1 cellular context compared by ENCODE assay signal in the genomic region with DNA sequence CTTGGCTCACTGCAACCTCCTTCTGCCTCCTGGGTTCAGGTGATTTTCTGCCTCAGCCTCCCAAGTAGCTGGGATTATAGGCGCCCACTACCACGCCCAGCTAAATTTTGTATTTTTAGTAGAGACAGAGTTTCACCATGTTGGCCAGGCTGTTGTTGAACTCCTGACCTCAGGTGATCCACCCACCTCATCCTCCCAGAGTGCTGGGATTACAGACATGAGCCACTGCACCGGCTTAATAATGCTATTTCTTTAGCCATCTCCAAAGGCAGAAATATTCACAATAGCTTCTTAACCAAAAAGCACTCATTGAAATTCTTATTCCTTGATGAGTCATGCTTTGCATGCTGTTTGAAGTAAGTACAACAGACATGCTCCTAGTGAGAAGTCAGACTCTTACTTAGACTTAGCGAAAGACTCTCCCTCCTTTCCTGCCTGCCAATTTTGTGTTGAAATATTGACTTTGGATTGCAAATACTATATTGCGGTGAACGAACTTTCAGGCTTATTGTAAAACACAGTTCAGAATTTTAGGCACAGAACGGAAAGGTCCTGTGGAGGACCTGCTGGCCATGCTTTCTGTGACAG.
TF ChIP-seq lines count a peak whose summit lies in the region.

No MANE protein-coding gene starts in this region.

TF ChIP-seq in HepG2, 621 proteins besides CTCF, POLR2A, EP300 and RAD21 (continued from another document and continues in another):
- TF ChIP-seq, protein P1, sequence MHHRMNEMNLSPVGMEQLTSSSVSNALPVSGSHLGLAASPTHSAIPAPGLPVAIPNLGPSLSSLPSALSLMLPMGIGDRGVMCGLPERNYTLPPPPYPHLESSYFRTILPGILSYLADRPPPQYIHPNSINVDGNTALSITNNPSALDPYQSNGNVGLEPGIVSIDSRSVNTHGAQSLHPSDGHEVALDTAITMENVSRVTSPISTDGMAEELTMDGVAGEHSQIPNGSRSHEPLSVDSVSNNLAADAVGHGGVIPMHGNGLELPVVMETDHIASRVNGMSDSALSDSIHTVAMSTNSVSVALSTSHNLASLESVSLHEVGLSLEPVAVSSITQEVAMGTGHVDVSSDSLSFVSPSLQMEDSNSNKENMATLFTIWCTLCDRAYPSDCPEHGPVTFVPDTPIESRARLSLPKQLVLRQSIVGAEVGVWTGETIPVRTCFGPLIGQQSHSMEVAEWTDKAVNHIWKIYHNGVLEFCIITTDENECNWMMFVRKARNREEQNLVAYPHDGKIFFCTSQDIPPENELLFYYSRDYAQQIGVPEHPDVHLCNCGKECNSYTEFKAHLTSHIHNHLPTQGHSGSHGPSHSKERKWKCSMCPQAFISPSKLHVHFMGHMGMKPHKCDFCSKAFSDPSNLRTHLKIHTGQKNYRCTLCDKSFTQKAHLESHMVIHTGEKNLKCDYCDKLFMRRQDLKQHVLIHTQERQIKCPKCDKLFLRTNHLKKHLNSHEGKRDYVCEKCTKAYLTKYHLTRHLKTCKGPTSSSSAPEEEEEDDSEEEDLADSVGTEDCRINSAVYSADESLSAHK (CRISPR knock-in tag; IDR thresholded peaks at IDR 0.05; ENCODE audit: borderline replicate concordance) = no peak
- TF ChIP-seq ZNF607 (CRISPR knock-in tag; IDR thresholded peaks at IDR 0.05; ENCODE audit: borderline replicate concordance) (no peak), ZNF256 (CRISPR knock-in tag; conservative IDR thresholded peaks at IDR 0.05) (peak; percentile 44; the same call in 1 of the 2 replicates), ATF7 (IDR thresholded peaks at IDR 0.05) (no peak), ATF7 (CRISPR knock-in tag; IDR thresholded peaks at IDR 0.05) (no peak), ZNF205 (CRISPR knock-in tag; IDR thresholded peaks at IDR 0.05) (no peak), AHR (CRISPR knock-in tag; IDR thresholded peaks at IDR 0.05) (no peak), KIAA2018 (CRISPR knock-in tag; IDR thresholded peaks at IDR 0.05; ENCODE audit: borderline replicate concordance) (no peak), MAFK (conservative IDR thresholded peaks at IDR 0.05 in 1 of 2, IDR thresholded peaks at IDR 0.05 in 1 of 2; ENCODE audit: low read length in 2 of 2) (no peak), ZNF136 (CRISPR knock-in tag; IDR thresholded peaks at IDR 0.05; ENCODE audit: low read depth) (no peak), SAFB2 (CRISPR knock-in tag; IDR thresholded peaks at IDR 0.05; ENCODE audit: borderline replicate concordance, low read depth) (no peak), ZNF547 (CRISPR knock-in tag; IDR thresholded peaks at IDR 0.05) (no peak), ZNF543 (CRISPR knock-in tag; IDR thresholded peaks at IDR 0.05) (no peak)
- TF ChIP-seq, protein P2, sequence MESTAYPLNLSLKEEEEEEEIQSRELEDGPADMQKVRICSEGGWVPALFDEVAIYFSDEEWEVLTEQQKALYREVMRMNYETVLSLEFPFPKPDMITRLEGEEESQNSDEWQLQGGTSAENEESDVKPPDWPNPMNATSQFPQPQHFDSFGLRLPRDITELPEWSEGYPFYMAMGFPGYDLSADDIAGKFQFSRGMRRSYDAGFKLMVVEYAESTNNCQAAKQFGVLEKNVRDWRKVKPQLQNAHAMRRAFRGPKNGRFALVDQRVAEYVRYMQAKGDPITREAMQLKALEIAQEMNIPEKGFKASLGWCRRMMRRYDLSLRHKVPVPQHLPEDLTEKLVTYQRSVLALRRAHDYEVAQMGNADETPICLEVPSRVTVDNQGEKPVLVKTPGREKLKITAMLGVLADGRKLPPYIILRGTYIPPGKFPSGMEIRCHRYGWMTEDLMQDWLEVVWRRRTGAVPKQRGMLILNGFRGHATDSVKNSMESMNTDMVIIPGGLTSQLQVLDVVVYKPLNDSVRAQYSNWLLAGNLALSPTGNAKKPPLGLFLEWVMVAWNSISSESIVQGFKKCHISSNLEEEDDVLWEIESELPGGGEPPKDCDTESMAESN (CRISPR knock-in tag; conservative IDR thresholded peaks at IDR 0.05) = peak; percentile 53; the same call in 1 of the 2 replicates
- TF ChIP-seq, protein P3, sequence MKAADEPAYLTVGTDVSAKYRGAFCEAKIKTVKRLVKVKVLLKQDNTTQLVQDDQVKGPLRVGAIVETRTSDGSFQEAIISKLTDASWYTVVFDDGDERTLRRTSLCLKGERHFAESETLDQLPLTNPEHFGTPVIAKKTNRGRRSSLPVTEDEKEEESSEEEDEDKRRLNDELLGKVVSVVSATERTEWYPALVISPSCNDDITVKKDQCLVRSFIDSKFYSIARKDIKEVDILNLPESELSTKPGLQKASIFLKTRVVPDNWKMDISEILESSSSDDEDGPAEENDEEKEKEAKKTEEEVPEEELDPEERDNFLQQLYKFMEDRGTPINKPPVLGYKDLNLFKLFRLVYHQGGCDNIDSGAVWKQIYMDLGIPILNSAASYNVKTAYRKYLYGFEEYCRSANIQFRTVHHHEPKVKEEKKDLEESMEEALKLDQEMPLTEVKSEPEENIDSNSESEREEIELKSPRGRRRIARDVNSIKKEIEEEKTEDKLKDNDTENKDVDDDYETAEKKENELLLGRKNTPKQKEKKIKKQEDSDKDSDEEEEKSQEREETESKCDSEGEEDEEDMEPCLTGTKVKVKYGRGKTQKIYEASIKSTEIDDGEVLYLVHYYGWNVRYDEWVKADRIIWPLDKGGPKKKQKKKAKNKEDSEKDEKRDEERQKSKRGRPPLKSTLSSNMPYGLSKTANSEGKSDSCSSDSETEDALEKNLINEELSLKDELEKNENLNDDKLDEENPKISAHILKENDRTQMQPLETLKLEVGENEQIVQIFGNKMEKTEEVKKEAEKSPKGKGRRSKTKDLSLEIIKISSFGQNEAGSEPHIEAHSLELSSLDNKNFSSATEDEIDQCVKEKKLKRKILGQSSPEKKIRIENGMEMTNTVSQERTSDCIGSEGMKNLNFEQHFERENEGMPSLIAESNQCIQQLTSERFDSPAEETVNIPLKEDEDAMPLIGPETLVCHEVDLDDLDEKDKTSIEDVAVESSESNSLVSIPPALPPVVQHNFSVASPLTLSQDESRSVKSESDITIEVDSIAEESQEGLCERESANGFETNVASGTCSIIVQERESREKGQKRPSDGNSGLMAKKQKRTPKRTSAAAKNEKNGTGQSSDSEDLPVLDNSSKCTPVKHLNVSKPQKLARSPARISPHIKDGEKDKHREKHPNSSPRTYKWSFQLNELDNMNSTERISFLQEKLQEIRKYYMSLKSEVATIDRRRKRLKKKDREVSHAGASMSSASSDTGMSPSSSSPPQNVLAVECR (CRISPR knock-in tag; IDR thresholded peaks at IDR 0.05; ENCODE audit: borderline replicate concordance) = peak; percentile 43; the same call in 1 of the 2 replicates
- TF ChIP-seq, protein P4, sequence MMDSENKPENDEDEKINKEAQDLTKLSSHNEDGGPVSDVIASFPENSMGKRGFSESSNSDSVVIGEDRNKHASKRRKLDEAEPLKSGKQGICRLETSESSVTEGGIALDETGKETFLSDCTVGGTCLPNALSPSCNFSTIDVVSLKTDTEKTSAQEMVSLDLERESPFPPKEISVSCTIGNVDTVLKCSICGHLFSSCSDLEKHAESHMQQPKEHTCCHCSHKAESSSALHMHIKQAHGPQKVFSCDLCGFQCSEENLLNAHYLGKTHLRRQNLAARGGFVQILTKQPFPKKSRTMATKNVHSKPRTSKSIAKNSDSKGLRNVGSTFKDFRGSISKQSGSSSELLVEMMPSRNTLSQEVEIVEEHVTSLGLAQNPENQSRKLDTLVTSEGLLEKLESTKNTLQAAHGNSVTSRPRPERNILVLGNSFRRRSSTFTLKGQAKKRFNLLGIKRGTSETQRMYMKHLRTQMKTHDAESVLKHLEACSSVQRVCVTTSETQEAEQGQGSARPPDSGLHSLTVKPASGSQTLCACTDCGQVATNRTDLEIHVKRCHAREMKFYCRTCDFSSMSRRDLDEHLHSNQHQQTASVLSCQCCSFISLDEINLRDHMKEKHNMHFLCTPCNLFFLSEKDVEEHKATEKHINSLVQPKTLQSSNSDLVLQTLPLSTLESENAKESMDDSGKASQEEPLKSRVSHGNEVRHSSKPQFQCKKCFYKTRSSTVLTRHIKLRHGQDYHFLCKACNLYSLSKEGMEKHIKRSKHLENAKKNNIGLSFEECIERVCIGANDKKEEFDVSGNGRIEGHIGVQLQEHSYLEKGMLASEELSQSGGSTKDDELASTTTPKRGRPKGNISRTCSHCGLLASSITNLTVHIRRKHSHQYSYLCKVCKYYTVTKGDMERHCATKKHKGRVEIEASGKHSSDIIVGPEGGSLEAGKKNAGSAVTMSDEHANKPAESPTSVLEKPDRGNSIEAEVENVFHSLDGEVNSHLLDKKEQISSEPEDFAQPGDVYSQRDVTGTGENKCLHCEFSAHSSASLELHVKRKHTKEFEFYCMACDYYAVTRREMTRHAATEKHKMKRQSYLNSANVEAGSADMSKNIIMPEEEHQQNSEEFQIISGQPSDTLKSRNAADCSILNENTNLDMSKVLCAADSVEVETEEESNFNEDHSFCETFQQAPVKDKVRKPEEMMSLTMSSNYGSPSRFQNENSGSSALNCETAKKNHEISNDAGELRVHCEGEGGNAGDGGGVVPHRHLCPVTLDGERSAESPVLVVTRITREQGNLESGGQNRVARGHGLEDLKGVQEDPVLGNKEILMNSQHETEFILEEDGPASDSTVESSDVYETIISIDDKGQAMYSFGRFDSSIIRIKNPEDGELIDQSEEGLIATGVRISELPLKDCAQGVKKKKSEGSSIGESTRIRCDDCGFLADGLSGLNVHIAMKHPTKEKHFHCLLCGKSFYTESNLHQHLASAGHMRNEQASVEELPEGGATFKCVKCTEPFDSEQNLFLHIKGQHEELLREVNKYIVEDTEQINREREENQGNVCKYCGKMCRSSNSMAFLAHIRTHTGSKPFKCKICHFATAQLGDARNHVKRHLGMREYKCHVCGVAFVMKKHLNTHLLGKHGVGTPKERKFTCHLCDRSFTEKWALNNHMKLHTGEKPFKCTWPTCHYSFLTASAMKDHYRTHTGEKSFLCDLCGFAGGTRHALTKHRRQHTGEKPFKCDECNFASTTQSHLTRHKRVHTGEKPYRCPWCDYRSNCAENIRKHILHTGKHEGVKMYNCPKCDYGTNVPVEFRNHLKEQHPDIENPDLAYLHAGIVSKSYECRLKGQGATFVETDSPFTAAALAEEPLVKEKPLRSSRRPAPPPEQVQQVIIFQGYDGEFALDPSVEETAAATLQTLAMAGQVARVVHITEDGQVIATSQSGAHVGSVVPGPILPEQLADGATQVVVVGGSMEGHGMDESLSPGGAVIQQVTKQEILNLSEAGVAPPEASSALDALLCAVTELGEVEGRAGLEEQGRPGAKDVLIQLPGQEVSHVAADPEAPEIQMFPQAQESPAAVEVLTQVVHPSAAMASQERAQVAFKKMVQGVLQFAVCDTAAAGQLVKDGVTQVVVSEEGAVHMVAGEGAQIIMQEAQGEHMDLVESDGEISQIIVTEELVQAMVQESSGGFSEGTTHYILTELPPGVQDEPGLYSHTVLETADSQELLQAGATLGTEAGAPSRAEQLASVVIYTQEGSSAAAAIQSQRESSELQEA (CRISPR knock-in tag; IDR thresholded peaks at IDR 0.05; ENCODE audit: not compliant biosample characterization) = no peak
- TF ChIP-seq, protein P5, sequence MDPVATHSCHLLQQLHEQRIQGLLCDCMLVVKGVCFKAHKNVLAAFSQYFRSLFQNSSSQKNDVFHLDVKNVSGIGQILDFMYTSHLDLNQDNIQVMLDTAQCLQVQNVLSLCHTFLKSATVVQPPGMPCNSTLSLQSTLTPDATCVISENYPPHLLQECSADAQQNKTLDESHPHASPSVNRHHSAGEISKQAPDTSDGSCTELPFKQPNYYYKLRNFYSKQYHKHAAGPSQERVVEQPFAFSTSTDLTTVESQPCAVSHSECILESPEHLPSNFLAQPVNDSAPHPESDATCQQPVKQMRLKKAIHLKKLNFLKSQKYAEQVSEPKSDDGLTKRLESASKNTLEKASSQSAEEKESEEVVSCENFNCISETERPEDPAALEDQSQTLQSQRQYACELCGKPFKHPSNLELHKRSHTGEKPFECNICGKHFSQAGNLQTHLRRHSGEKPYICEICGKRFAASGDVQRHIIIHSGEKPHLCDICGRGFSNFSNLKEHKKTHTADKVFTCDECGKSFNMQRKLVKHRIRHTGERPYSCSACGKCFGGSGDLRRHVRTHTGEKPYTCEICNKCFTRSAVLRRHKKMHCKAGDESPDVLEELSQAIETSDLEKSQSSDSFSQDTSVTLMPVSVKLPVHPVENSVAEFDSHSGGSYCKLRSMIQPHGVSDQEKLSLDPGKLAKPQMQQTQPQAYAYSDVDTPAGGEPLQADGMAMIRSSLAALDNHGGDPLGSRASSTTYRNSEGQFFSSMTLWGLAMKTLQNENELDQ (CRISPR knock-in tag; IDR thresholded peaks at IDR 0.05; ENCODE audit: borderline replicate concordance) = no peak
